In genomic region chrX:8453619-8454018, GRCh38 we compare ENCODE assay signal across 28 cellular contexts. TPM values are rescaled to one million over a fixed set of nuclear protein-coding genes. Genes with fewer than 3 reads are reported as not detected.
"Had no signal": no experiment of that assay in that cellular context is flagged by ENCODE, and none has a peak within 500 bp of the region (broad histone marks: within the 10 kb centered on the region; RNA-seq: fewer than 3 reads in every experiment).

No MANE protein-coding gene starts in this region.

- DNase-seq: activated B cell treated with CpG ODN at 0.5 μM for 24 hours; activated CD4-positive, alpha-beta T cell treated with anti-CD3 and anti-CD28 coated beads, Interleukin-2, amount 50 U/mL, for 1 hour; activated CD8-positive, alpha-beta T cell treated with anti-CD3 and anti-CD28 coated beads for 36 hours; activated T-cell treated with anti-CD3 and anti-CD28 coated beads, Interleukin-2, amount 50 U/mL, for 4 hours; caudate nucleus; endodermal cell; foreskin fibroblast; head of caudate nucleus; hypothalamus; immature natural killer cell; sigmoid colon; small intestine; stimulated activated CD4-positive, alpha-beta T cell treated with anti-CD3 and anti-CD28 coated beads, Interleukin-1b, Interleukin-23, amount 100 ng/mL, for 48 hours; stimulated activated CD4-positive, alpha-beta T cell treated with anti-CD3 and anti-CD28 coated beads, Interleukin-4, amount 100 ng/mL, for 4 hours; stimulated activated CD8-positive, alpha-beta memory T cell treated with anti-CD3 and anti-CD28 coated beads, Interleukin-4, amount 100 ng/mL, for 48 hours; stimulated activated naive CD8-positive, alpha-beta T cell treated with anti-CD3 and anti-CD28 coated beads, Interleukin-15, amount 100 ng/mL, for 72 hours; uterus had no signal

- ATAC-seq: activated CD8-positive, alpha-beta T cell treated with anti-CD3 and anti-CD28 coated beads for 36 hours; activated naive CD4-positive, alpha-beta T cell treated with anti-CD3 and anti-CD28 coated beads, Interleukin-2, amount 50 U/mL, for 72 hours; activated T-cell treated with anti-CD3 and anti-CD28 coated beads, Interleukin-2, amount 50 U/mL, for 4 hours; activated T-helper 17 cell treated with anti-CD3 and anti-CD28 coated beads, Interleukin-2, amount 50 U/mL, for 72 hours; esophagus mucosa; left lobe of liver; stimulated activated memory B cell treated with anti-CD40 and anti-IgM and Interleukin-4, amounts not matched to agents 10 μg/mL and 1 μg/mL and 100 μg/mL, for 72 hours; stimulated activated naive CD8-positive, alpha-beta T cell treated with anti-CD3 and anti-CD28 coated beads, Interleukin-15, amount 100 ng/mL, for 72 hours had no signal

RNA-seq across cellular contexts. Expression of gene VCX3B, which starts 11.0 kb away (rescaled TPM):
- total RNA-seq: activated B cell treated with CpG ODN at 0.5 μM for 24 hours; activated CD8-positive, alpha-beta T cell treated with anti-CD3 and anti-CD28 coated beads for 36 hours; activated naive CD4-positive, alpha-beta T cell treated with anti-CD3 and anti-CD28 coated beads, Interleukin-2, amount 50 U/mL, for 72 hours; activated T-cell treated with anti-CD3 and anti-CD28 coated beads, Interleukin-2, amount 50 U/mL, for 4 hours; activated T-helper 17 cell treated with anti-CD3 and anti-CD28 coated beads, Interleukin-2, amount 50 U/mL, for 72 hours; endodermal cell; esophagus mucosa; kidney epithelial cell; left lobe of liver; lung; mucosa of gallbladder; osteocyte; progenitor cell of endocrine pancreas; renal cortical epithelial cell; sigmoid colon; uterus had no signal
- polyA plus RNA-seq: immature natural killer cell, lung, sigmoid colon, small intestine had no signal
